ENCODE assay signal across 1 cellular context in the genomic region with DNA sequence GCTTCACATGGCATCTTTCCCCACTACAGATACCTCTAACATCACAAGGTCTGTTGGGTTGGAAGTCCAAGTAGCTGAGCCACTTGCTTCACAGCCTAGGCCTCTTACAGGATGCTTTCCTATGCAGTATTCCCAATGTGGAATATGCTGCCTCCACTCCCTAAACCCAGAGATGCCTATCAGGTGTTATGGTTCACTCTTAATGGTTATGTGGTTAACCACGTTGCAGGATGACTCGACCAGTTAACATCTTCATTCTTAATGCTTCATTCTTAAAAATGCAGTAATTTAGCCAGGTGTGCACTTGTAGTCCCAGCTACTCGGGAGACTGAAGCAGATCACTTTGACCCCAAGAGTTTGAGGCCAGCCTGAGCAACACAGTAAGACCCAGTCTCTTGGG.
TF ChIP-seq lines count a peak whose summit lies in the region.

No MANE protein-coding gene starts in this region.

TF ChIP-seq in endothelial cell of umbilical vein, 7 proteins besides CTCF, POLR2A, EP300 and RAD21:
- TF ChIP-seq GATA2 (IDR thresholded peaks at IDR 0.05; ENCODE audit: insufficient read depth, insufficient read length, low read depth, low read length) (peak; percentile 67), EZH2 (IDR thresholded peaks at IDR 0.05; ENCODE audit: borderline replicate concordance, low read depth, low read length, severe bottlenecking) (no peak), FOS (IDR thresholded peaks at IDR 0.05; ENCODE audit: borderline replicate concordance, insufficient read depth, low read length) (no peak), POLR2AphosphoS5 (IDR thresholded peaks at IDR 0.05; ENCODE audit: insufficient read depth, low read depth, low read length) (no peak)
- TF ChIP-seq, protein P1, sequence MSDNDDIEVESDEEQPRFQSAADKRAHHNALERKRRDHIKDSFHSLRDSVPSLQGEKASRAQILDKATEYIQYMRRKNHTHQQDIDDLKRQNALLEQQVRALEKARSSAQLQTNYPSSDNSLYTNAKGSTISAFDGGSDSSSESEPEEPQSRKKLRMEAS (IDR thresholded peaks at IDR 0.05; ENCODE audit: insufficient read depth, insufficient read length), result no peak
